ENCODE assay signal across 17 cellular contexts in genomic region chr15:66491846-66492245, GRCh38. TPM values are rescaled to one million over a fixed set of nuclear protein-coding genes. Genes with fewer than 3 reads are reported as not detected.
A peak's percentile ranks its signal among the peaks of the same experiment; 100 is the strongest.
DNase-seq lines count a peak whose midpoint lies in the region; ATAC-seq, FAIRE-seq and TF ChIP-seq lines count a peak whose summit lies in the region.
"Had no signal": no experiment of that assay in that cellular context is flagged by ENCODE, and none has a peak within 500 bp of the region (broad histone marks: within the 10 kb centered on the region; RNA-seq: fewer than 3 reads in every experiment).

No MANE protein-coding gene starts in this region.

- no peaks in the 10 kb centered on the region for H3K9me3 ChIP-seq in K562 (replicated peaks; ENCODE audit: control insufficient read depth, insufficient read depth, low read depth, low read length)
- H3K9me3 ChIP-seq: BLaER1 had no signal

- H3K79me2 ChIP-seq in ACC112 (ENCODE audit: control insufficient read depth, insufficient read depth, low read length, unreplicated experiment) (peaks cover 2% of the 10 kb centered on the region), K562 (ENCODE audit: control insufficient read depth, insufficient read depth, low read length) (peaks cover 29% of the 10 kb centered on the region)

- no peak for FAIRE-seq in K562 (lab: Jason Lieb, UNC)
- FAIRE-seq in frontal cortex (lab: Jason Lieb, UNC) = no peak

- H3K27me3 ChIP-seq in ACC112 (ENCODE audit: insufficient read depth, low read length) = no peaks in the 10 kb centered on the region
- no peaks in the 10 kb centered on the region for H3K27me3 ChIP-seq in K562 (ENCODE audit: control insufficient read depth in 2 of 2, insufficient read depth in 2 of 2, low read length in 2 of 2)
- H3K27me3 ChIP-seq: BLaER1 had no signal

- TF ChIP-seq RAD21 in K562 (CRISPR knock-in tag; conservative IDR thresholded peaks at IDR 0.05 in 1 of 2, IDR thresholded peaks at IDR 0.05 in 1 of 2) = no peak

- H3K4me3 ChIP-seq in ACC112 (ENCODE audit: low read depth, low read length) (no peak overlapping the region), K562 (no peak overlapping the region)
- H3K4me3 ChIP-seq: BLaER1, GM23338 had no signal

- 0 out of 2 replicates have a peak, but pooled peaks have one; percentile 51 for TF ChIP-seq POLR2A in K562 (conservative IDR thresholded peaks at IDR 0.05)

- no peaks in the 10 kb centered on the region for H3K9me3 Mint-ChIP-seq in activated CD4-positive, alpha-beta memory T cell treated with anti-CD3 and anti-CD28 coated beads for 36 hours
- H3K9me3 Mint-ChIP-seq in activated CD4-positive, alpha-beta memory T cell treated with anti-CD3 and anti-CD28 coated beads, Interleukin-2, amount 10 ng/mL, durations not matched to agents 7 days and 5 days = no peaks in the 10 kb centered on the region
- H3K9me3 Mint-ChIP-seq: CD8-positive, alpha-beta T cell; GM23338 had no signal

- in situ Hi-C loops in K562 (cut with MboI) = no loop called here

- H3K27ac Mint-ChIP-seq in activated CD4-positive, alpha-beta memory T cell treated with anti-CD3 and anti-CD28 coated beads for 36 hours = peak overlapping the region; percentile 52
- H3K27ac Mint-ChIP-seq in activated CD4-positive, alpha-beta memory T cell treated with anti-CD3 and anti-CD28 coated beads, Interleukin-2, amount 10 ng/mL, durations not matched to agents 7 days and 5 days = no peak overlapping the region
- H3K27ac Mint-ChIP-seq: CD8-positive, alpha-beta T cell; GM23338 had no signal

- no peak overlapping the region for H3K4me2 ChIP-seq in K562 (ENCODE audit: insufficient read depth, low read length)
- H3K4me2 ChIP-seq: BLaER1, GM23338 had no signal

- TF ChIP-seq CTCF in VCaP (conservative IDR thresholded peaks at IDR 0.05) (no peak), K562 (IDR thresholded peaks at IDR 0.05 in 2 of 3, conservative IDR thresholded peaks at IDR 0.05 in 1 of 3; ENCODE audit: insufficient read depth in 2 of 3, low read depth in 1 of 3, low read length in 3 of 3) (no peak)

- intact Hi-C loops in activated CD4-positive, alpha-beta memory T cell treated with anti-CD3 and anti-CD28 coated beads for 36 hours (cut with micrococcal nuclease) = no loop called here
- intact Hi-C loops in K562 (cut with micrococcal nuclease) = loop anchor here (10.0 kb wide), 1 partner anchor 363 kb away; no protein-coding TSS in a partner anchor

- peaks cover under 1% of the 10 kb centered on the region for H3K4me1 ChIP-seq in ACC112 (ENCODE audit: control insufficient read depth, insufficient read depth, low read length, unreplicated experiment)
- H3K4me1 ChIP-seq in K562 (replicated peaks in 1 of 2; ENCODE audit: control insufficient read depth in 2 of 2, insufficient read depth in 2 of 2, low read length in 2 of 2) = peaks cover 4 to 8% of the 10 kb centered on the region in 2 experiments; a peak in 3 of 5 replicates

- H4K20me1 ChIP-seq in K562 (replicated peaks; ENCODE audit: control insufficient read depth, insufficient read depth, low read length) = no peaks in the 10 kb centered on the region

- ATAC-seq in K562 (peak; percentile 45; the same call in 2 of the 3 replicates), GM21723 (IDR thresholded peaks at IDR 0.05; ENCODE audit: unreplicated experiment) (no peak), GM21576 (IDR thresholded peaks at IDR 0.05; ENCODE audit: unreplicated experiment) (no peak)
- ATAC-seq: CD8-positive, alpha-beta T cell; GM23338; Right ventricle myocardium inferior had no signal

- DNase-seq in activated CD4-positive, alpha-beta memory T cell treated with anti-CD3 and anti-CD28 coated beads for 36 hours = no peak
- no peak for DNase-seq in activated CD4-positive, alpha-beta memory T cell treated with anti-CD3 and anti-CD28 coated beads, Interleukin-2, amount 10 ng/mL, durations not matched to agents 7 days and 5 days
- peak in 1 of 4 experiments; percentile 27 for DNase-seq in K562 (ENCODE audit: extremely low read depth in 1 of 4, low spot score in 3 of 4)
- DNase-seq in frontal cortex (ENCODE audit: low spot score in 2 of 2) = no peak
- DNase-seq: 8988T; CD8-positive, alpha-beta T cell; KBM-7; NCI-H1092; NCI-H2081 treated with DMSO at 0.1 percent for 48 hours; NCI-H510A treated with DMSO at 0.1 percent for 48 hours had no signal

- peaks cover 23% of the 10 kb centered on the region for H3K4me1 Mint-ChIP-seq in activated CD4-positive, alpha-beta memory T cell treated with anti-CD3 and anti-CD28 coated beads for 36 hours (ENCODE audit: low read depth)
- H3K4me1 Mint-ChIP-seq in activated CD4-positive, alpha-beta memory T cell treated with anti-CD3 and anti-CD28 coated beads, Interleukin-2, amount 10 ng/mL, durations not matched to agents 7 days and 5 days = peaks cover 21% of the 10 kb centered on the region

- TF ChIP-seq EP300 in K562 (IDR thresholded peaks at IDR 0.05; ENCODE audit: low read length) = no peak

- CTCF ChIA-PET in activated CD4-positive, alpha-beta memory T cell treated with anti-CD3 and anti-CD28 coated beads for 36 hours (lab: Charles Lee) = no interaction called here
- CTCF ChIA-PET in activated CD4-positive, alpha-beta memory T cell treated with anti-CD3 and anti-CD28 coated beads, Interleukin-2, amount 10 ng/mL, durations not matched to agents 7 days and 5 days (lab: Charles Lee) = interaction anchor here (1.5 to 1.7 kb wide), 2 partner anchors 12 to 106 kb away, joined by 4 to 8 read pairs; partner anchors contain the start of gene RPL4
- CTCF ChIA-PET in K562 (lab: Yijun Ruan, JAX; ENCODE audit: low intra/inter-chr PET ratio) = no interaction called here

- H3K27ac ChIP-seq in ACC112 (ENCODE audit: low read depth, low read length) (0 out of 2 replicates have a peak overlapping the region, but pooled peaks have one; percentile 13), VCaP (peak overlapping the region; percentile 16; the same call in 1 of the 2 replicates), K562 (ENCODE audit: extremely low read depth, low read depth, low read length) (0 out of 3 replicates have a peak overlapping the region, but pooled peaks have one; percentile 1)
- H3K27ac ChIP-seq: BLaER1 had no signal

- 64% methylated on average over 3 of the region's 3 CpGs for WGBS in K562 (ENCODE audit: insufficient coverage, low coverage, missing lambda C conversion rate)

- peaks cover 45% of the 10 kb centered on the region for H3K36me3 Mint-ChIP-seq in activated CD4-positive, alpha-beta memory T cell treated with anti-CD3 and anti-CD28 coated beads for 36 hours
- H3K36me3 Mint-ChIP-seq in activated CD4-positive, alpha-beta memory T cell treated with anti-CD3 and anti-CD28 coated beads, Interleukin-2, amount 10 ng/mL, durations not matched to agents 7 days and 5 days (ENCODE audit: low read depth) = peaks cover 69% of the 10 kb centered on the region

- POLR2A ChIA-PET in activated CD4-positive, alpha-beta memory T cell treated with anti-CD3 and anti-CD28 coated beads for 36 hours (lab: Charles Lee) = interaction anchor here (1.2 kb wide), 1 partner anchor 20 kb away, joined by 3 read pairs; no protein-coding TSS in a partner anchor
- POLR2A ChIA-PET in activated CD4-positive, alpha-beta memory T cell treated with anti-CD3 and anti-CD28 coated beads, Interleukin-2, amount 10 ng/mL, durations not matched to agents 7 days and 5 days (lab: Charles Lee) = interaction anchor here (0.6 to 2.5 kb wide), 3 partner anchors 10 to 137 kb away, joined by 3 to 12 read pairs (median 3); partner anchors contain the start of genes RPL4 and ZWILCH
- POLR2A ChIA-PET in K562 (lab: Yijun Ruan, JAX) = interaction anchor here (1.0 to 2.4 kb wide), 6 partner anchors 9 to 106 kb away, joined by 3 to 14 read pairs (median 6); partner anchors contain the start of genes RPL4 and ZWILCH

- H3K27me3 Mint-ChIP-seq in activated CD4-positive, alpha-beta memory T cell treated with anti-CD3 and anti-CD28 coated beads for 36 hours = no peaks in the 10 kb centered on the region
- no peaks in the 10 kb centered on the region for H3K27me3 Mint-ChIP-seq in activated CD4-positive, alpha-beta memory T cell treated with anti-CD3 and anti-CD28 coated beads, Interleukin-2, amount 10 ng/mL, durations not matched to agents 7 days and 5 days

- H2AFZ ChIP-seq in ACC112 (ENCODE audit: low read length, unreplicated experiment) = no peak overlapping the region
- H2AFZ ChIP-seq in K562 (ENCODE audit: low read depth, low read length) = no peak overlapping the region
- H2AFZ ChIP-seq: GM23338 had no signal

- no peak overlapping the region for H3K9ac ChIP-seq in K562 (ENCODE audit: insufficient read depth in 1 of 2, low read depth in 2 of 2, low read length in 2 of 2)
- H3K9ac ChIP-seq: BLaER1 had no signal

- BruUV-seq in K562 (replicated peaks; lab: Mats Ljungman, UMichigan) = no TSS peak

- H3K36me3 ChIP-seq in ACC112 (ENCODE audit: insufficient read depth, low read length) (peaks cover 20% of the 10 kb centered on the region), K562 (ENCODE audit: control insufficient read depth, insufficient read depth, low read length) (peaks cover 91% of the 10 kb centered on the region)

- no peak overlapping the region for H3K4me3 Mint-ChIP-seq in activated CD4-positive, alpha-beta memory T cell treated with anti-CD3 and anti-CD28 coated beads for 36 hours
- no peak overlapping the region for H3K4me3 Mint-ChIP-seq in activated CD4-positive, alpha-beta memory T cell treated with anti-CD3 and anti-CD28 coated beads, Interleukin-2, amount 10 ng/mL, durations not matched to agents 7 days and 5 days
- H3K4me3 Mint-ChIP-seq: CD8-positive, alpha-beta T cell; GM23338 had no signal

- H3K9me1 ChIP-seq in K562 (ENCODE audit: control insufficient read depth, insufficient read depth, low read length) = no peaks in the 10 kb centered on the region

RNA-seq across cellular contexts. Expression of gene SNAPC5, which starts 5.7 kb away (rescaled TPM):
- total RNA-seq in activated CD4-positive, alpha-beta memory T cell treated with anti-CD3 and anti-CD28 coated beads for 36 hours = 10 to 100 TPM; 23.4 to 25.3 TPM
- total RNA-seq in activated CD4-positive, alpha-beta memory T cell treated with anti-CD3 and anti-CD28 coated beads, Interleukin-2, amount 10 ng/mL, durations not matched to agents 7 days and 5 days = 10 to 100 TPM; 16.7 to 17.2 TPM
- 14.2 and 24.9 TPM in 2 replicates for total RNA-seq in K562 (2011; cell fraction: chromatin; rRNA removed; ENCODE audit: low replicate concordance)
- total RNA-seq in K562 (2011; cell fraction: nucleolus; rRNA removed) = 11.8 and 12.1 TPM in 2 replicates
- total RNA-seq in K562 (2011; cell fraction: nucleoplasm; rRNA removed) = 17.7 and 25.2 TPM in 2 replicates
- total RNA-seq in K562 (2014; rRNA removed) (67.2 and 96.5 TPM in 2 replicates), K562 (2014; rRNA removed; fragmentation: Illumina TruSeq; extraction: Trizol) (102 and 112 TPM in 2 replicates), K562 (2015; rRNA removed; fragmentation: Illumina TruSeq; extraction: Trizol) (77.0 and 79.9 TPM in 2 replicates), K562 (2021) (56.7 and 57.0 TPM in 2 replicates), frontal cortex (9.4 TPM)
- polyA plus RNA-seq in K562 (2011; rRNA removed) (40.6 and 52.8 TPM in 2 replicates), K562 (2014; fragmentation: Illumina TruSeq; extraction: Trizol) (116 and 118 TPM in 2 replicates), K562 (2014; fragmentation: Nextera tagmentation; extraction: Ambion mirVana) (100 to 1,000 TPM; 155 TPM), K562 (2014; rRNA removed) (70.5 and 80.8 TPM in 2 replicates)
- 32.9 and 35.6 TPM in 2 replicates for polyA plus RNA-seq in K562 (2011; cell fraction: cytosol; rRNA removed)
- polyA plus RNA-seq in K562 (2011; cell fraction: nucleus; rRNA removed) = 14.5 and 16.3 TPM in 2 replicates
- 44.1 and 78.8 TPM in 2 replicates for polyA plus RNA-seq in K562 (2012)
- 48.9 and 54.3 TPM in 2 replicates for polyA minus RNA-seq in K562 (2011; rRNA and poly(A)+ RNA removed)
- 21.3 and 26.0 TPM in 2 replicates for polyA minus RNA-seq in K562 (2011; cell fraction: cytosol; rRNA and poly(A)+ RNA removed)
- 6.6 and 10.2 TPM in 2 replicates for polyA minus RNA-seq in K562 (2011; cell fraction: nucleus; rRNA and poly(A)+ RNA removed)

RNA-seq across cellular contexts. Expression of gene RPL4, which starts 12.8 kb away (rescaled TPM):
- total RNA-seq in activated CD4-positive, alpha-beta memory T cell treated with anti-CD3 and anti-CD28 coated beads for 36 hours = 1,000 to 10,000 TPM; 5,151 to 5,211 TPM
- 1,000 to 10,000 TPM; 2,309 to 2,338 TPM for total RNA-seq in activated CD4-positive, alpha-beta memory T cell treated with anti-CD3 and anti-CD28 coated beads, Interleukin-2, amount 10 ng/mL, durations not matched to agents 7 days and 5 days
- 868 and 1,170 TPM in 2 replicates for total RNA-seq in K562 (2011; cell fraction: chromatin; rRNA removed; ENCODE audit: low replicate concordance)
- 749 and 792 TPM in 2 replicates for total RNA-seq in K562 (2011; cell fraction: nucleolus; rRNA removed)
- 1,332 and 2,067 TPM in 2 replicates for total RNA-seq in K562 (2011; cell fraction: nucleoplasm; rRNA removed)
- 2,055 and 3,520 TPM in 2 replicates for total RNA-seq in K562 (2014; rRNA removed)
- 5,714 and 5,919 TPM in 2 replicates for total RNA-seq in K562 (2014; rRNA removed; fragmentation: Illumina TruSeq; extraction: Trizol)
- 4,633 and 5,069 TPM in 2 replicates for total RNA-seq in K562 (2015; rRNA removed; fragmentation: Illumina TruSeq; extraction: Trizol)
- 3,792 and 4,028 TPM in 2 replicates for total RNA-seq in K562 (2021)
- 6,235 and 7,065 TPM in 2 replicates for polyA plus RNA-seq in K562 (2011; rRNA removed)
- 6,584 and 7,119 TPM in 2 replicates for polyA plus RNA-seq in K562 (2011; cell fraction: cytosol; rRNA removed)
- polyA plus RNA-seq in K562 (2011; cell fraction: nucleus; rRNA removed) = 2,026 and 2,907 TPM in 2 replicates
- 3,604 and 6,192 TPM in 2 replicates for polyA plus RNA-seq in K562 (2012)
- 7,372 and 7,760 TPM in 2 replicates for polyA plus RNA-seq in K562 (2014; fragmentation: Illumina TruSeq; extraction: Trizol)
- 1,000 to 10,000 TPM; 3,604 to 3,827 TPM for polyA plus RNA-seq in K562 (2014; fragmentation: Nextera tagmentation; extraction: Ambion mirVana)
- polyA plus RNA-seq in K562 (2014; rRNA removed) = 5,294 and 6,049 TPM in 2 replicates
- polyA minus RNA-seq in K562 (2011; rRNA and poly(A)+ RNA removed) = 4,239 and 4,627 TPM in 2 replicates
- polyA minus RNA-seq in K562 (2011; cell fraction: cytosol; rRNA and poly(A)+ RNA removed) = 1,872 and 2,124 TPM in 2 replicates
- polyA minus RNA-seq in K562 (2011; cell fraction: nucleus; rRNA and poly(A)+ RNA removed) = 545 and 1,155 TPM in 2 replicates
- total RNA-seq in frontal cortex = 1,621 TPM

RNA-seq across cellular contexts. Expression of gene ZWILCH, which starts 13.3 kb away (rescaled TPM):
- total RNA-seq in activated CD4-positive, alpha-beta memory T cell treated with anti-CD3 and anti-CD28 coated beads for 36 hours = 10 to 100 TPM; 29.6 to 31.1 TPM
- 10 to 100 TPM; 28.9 to 30.0 TPM for total RNA-seq in activated CD4-positive, alpha-beta memory T cell treated with anti-CD3 and anti-CD28 coated beads, Interleukin-2, amount 10 ng/mL, durations not matched to agents 7 days and 5 days
- total RNA-seq in K562 (2011; cell fraction: chromatin; rRNA removed; ENCODE audit: low replicate concordance) = 42.4 and 73.0 TPM in 2 replicates
- 19.2 and 19.7 TPM in 2 replicates for total RNA-seq in K562 (2011; cell fraction: nucleolus; rRNA removed)
- 28.9 and 36.6 TPM in 2 replicates for total RNA-seq in K562 (2011; cell fraction: nucleoplasm; rRNA removed)
- total RNA-seq in K562 (2014; rRNA removed) (25.4 and 35.2 TPM in 2 replicates), K562 (2014; rRNA removed; fragmentation: Illumina TruSeq; extraction: Trizol) (59.3 and 62.6 TPM in 2 replicates), K562 (2015; rRNA removed; fragmentation: Illumina TruSeq; extraction: Trizol) (46.8 and 52.0 TPM in 2 replicates), K562 (2021) (36.9 and 41.4 TPM in 2 replicates), frontal cortex (43.6 TPM)
- polyA plus RNA-seq in K562 (2011; rRNA removed) (53.6 and 78.7 TPM in 2 replicates), K562 (2014; fragmentation: Illumina TruSeq; extraction: Trizol) (42.9 and 52.1 TPM in 2 replicates), K562 (2014; fragmentation: Nextera tagmentation; extraction: Ambion mirVana) (10 to 100 TPM; 93.2 to 94.2 TPM), K562 (2014; rRNA removed) (26.7 and 32.8 TPM in 2 replicates)
- polyA plus RNA-seq in K562 (2011; cell fraction: cytosol; rRNA removed) = 10.3 and 13.4 TPM in 2 replicates
- polyA plus RNA-seq in K562 (2011; cell fraction: nucleus; rRNA removed) = 22.1 and 25.2 TPM in 2 replicates
- polyA plus RNA-seq in K562 (2012) = 30.2 and 42.2 TPM in 2 replicates
- 51.6 and 57.2 TPM in 2 replicates for polyA minus RNA-seq in K562 (2011; rRNA and poly(A)+ RNA removed)
- polyA minus RNA-seq in K562 (2011; cell fraction: cytosol; rRNA and poly(A)+ RNA removed) = 17.5 and 32.3 TPM in 2 replicates
- 8.5 and 20.5 TPM in 2 replicates for polyA minus RNA-seq in K562 (2011; cell fraction: nucleus; rRNA and poly(A)+ RNA removed)
